11 cellular contexts compared by ENCODE assay signal in the genomic region with DNA sequence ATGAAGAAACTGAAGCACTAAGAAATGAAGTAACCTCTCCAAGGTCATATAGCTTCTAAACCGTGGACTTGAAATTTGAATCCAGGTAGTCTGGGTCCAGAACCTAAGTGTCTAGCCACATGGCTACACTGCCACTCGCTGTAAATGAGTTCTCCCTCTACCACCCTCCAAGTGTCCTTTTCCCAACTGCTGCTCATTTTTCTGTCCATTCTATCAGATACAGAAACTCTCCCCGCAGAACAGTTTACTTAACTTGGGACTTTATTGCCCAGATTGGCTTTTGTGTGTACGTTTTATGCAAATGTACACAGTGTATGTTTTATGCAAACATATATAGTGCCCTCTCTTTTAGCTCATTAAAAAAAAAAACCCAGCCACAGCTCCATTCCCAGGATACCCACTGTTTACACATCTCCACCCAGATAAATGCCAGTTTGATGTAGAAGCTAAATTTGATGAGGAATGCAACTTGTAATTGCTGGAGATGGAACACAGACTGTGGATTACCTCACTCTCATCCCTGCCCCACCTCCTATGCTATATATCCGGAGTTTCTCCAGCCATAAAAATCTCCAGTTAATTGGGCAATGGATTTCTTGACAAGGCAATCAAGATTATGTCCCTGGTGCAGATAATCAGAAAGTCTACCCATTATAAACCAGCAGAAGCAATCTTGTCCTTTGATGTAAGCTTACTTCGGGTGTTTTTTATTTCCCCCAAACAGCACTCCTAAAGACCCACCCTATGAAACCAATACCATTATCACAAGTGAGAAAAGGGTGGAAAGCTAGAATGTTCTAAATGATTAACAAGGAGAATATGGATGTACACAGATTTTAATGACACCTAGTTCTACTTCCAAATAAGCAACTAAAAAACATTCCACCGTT. TPM values are rescaled to one million over a fixed set of nuclear protein-coding genes. Genes with fewer than 3 reads are reported as not detected.
DNase-seq lines count a peak whose midpoint lies in the region; ATAC-seq and FAIRE-seq lines count a peak whose summit lies in the region.
"Had no signal": no experiment of that assay in that cellular context is flagged by ENCODE, and none has a peak within 500 bp of the region (broad histone marks: within the 10 kb centered on the region; RNA-seq: fewer than 3 reads in every experiment).

No MANE protein-coding gene starts in this region.

- H3K4me1 ChIP-seq in small intestine (ENCODE audit: control insufficient read depth in 2 of 2, insufficient read depth in 1 of 2, low read depth in 1 of 2, low read length in 1 of 2), result peaks cover 0 to 8% of the 10 kb centered on the region in 2 donors

- POLR2A ChIA-PET in activated CD4-positive, alpha-beta memory T cell treated with anti-CD3 and anti-CD28 coated beads for 36 hours (lab: Charles Lee), result interaction anchor here (0.6 to 1.8 kb wide), 4 partner anchors 9 to 196 kb away, joined by 3 to 5 read pairs (median 4); no protein-coding TSS in a partner anchor

- CTCF ChIA-PET in activated CD4-positive, alpha-beta memory T cell treated with anti-CD3 and anti-CD28 coated beads for 36 hours (lab: Charles Lee), result interaction anchor here (1.1 to 2.8 kb wide), 8 partner anchors 12 to 923 kb away, joined by 3 to 14 read pairs (median 5); partner anchors contain the start of gene THBS1

- no peaks in the 10 kb centered on the region for H3K27me3 Mint-ChIP-seq in activated CD4-positive, alpha-beta T cell treated with anti-CD3 and anti-CD28 coated beads, Interleukin-2, amount 10 ng/mL, durations not matched to agents 24 days and 14 days
- no peaks in the 10 kb centered on the region for H3K27me3 Mint-ChIP-seq in activated CD4-positive, alpha-beta memory T cell treated with anti-CD3 and anti-CD28 coated beads for 36 hours

- H3K36me3 ChIP-seq in small intestine (ENCODE audit: control insufficient read depth in 2 of 2, insufficient read depth in 2 of 2, low read length in 2 of 2), result no peaks in the 10 kb centered on the region
- H3K36me3 ChIP-seq: left lung had no signal

- H3K4me1 Mint-ChIP-seq in activated CD4-positive, alpha-beta T cell treated with anti-CD3 and anti-CD28 coated beads, Interleukin-2, amount 10 ng/mL, durations not matched to agents 24 days and 14 days, result peaks cover 58% of the 10 kb centered on the region
- H3K4me1 Mint-ChIP-seq in activated CD4-positive, alpha-beta memory T cell treated with anti-CD3 and anti-CD28 coated beads for 36 hours (ENCODE audit: low read depth), result peaks cover 57% of the 10 kb centered on the region

- H3K27ac ChIP-seq in small intestine (ENCODE audit: low read depth in 1 of 2, low read length in 1 of 2), result peak overlapping the region; percentile 34 to 74

- H3K4me3 Mint-ChIP-seq in activated CD4-positive, alpha-beta T cell treated with anti-CD3 and anti-CD28 coated beads, Interleukin-2, amount 10 ng/mL, durations not matched to agents 24 days and 14 days, result peak overlapping the region; percentile 38
- no peak overlapping the region for H3K4me3 Mint-ChIP-seq in activated CD4-positive, alpha-beta memory T cell treated with anti-CD3 and anti-CD28 coated beads for 36 hours
- H3K4me3 Mint-ChIP-seq: activated B cell treated with CpG ODN at 0.5 μM for 24 hours; activated naive CD4-positive, alpha-beta T cell treated with anti-CD3 and anti-CD28 coated beads, Interleukin-2, amount 50 U/mL, for 24 hours had no signal

- no peak for FAIRE-seq in small intestine (lab: Jason Lieb, UNC)

- intact Hi-C loops in activated CD4-positive, alpha-beta T cell treated with anti-CD3 and anti-CD28 coated beads, Interleukin-2, amount 10 ng/mL, durations not matched to agents 24 days and 14 days (cut with micrococcal nuclease), result loop anchor here (1.0 to 10.0 kb wide), 3 partner anchors 8 to 1068 kb away; no protein-coding TSS in a partner anchor
- intact Hi-C loops in activated CD4-positive, alpha-beta memory T cell treated with anti-CD3 and anti-CD28 coated beads for 36 hours (cut with micrococcal nuclease), result loop anchor here (1.0 to 5.0 kb wide), 5 partner anchors 8 to 1012 kb away; no protein-coding TSS in a partner anchor

- no peaks in the 10 kb centered on the region for H3K27me3 ChIP-seq in small intestine (ENCODE audit: control insufficient read depth in 2 of 2, insufficient read depth in 2 of 2, low read length in 2 of 2)
- H3K27me3 ChIP-seq: left lung had no signal

- H3K27ac Mint-ChIP-seq in activated CD4-positive, alpha-beta T cell treated with anti-CD3 and anti-CD28 coated beads, Interleukin-2, amount 10 ng/mL, durations not matched to agents 24 days and 14 days, result peak overlapping the region; percentile 99
- peak overlapping the region; percentile 96 for H3K27ac Mint-ChIP-seq in activated CD4-positive, alpha-beta memory T cell treated with anti-CD3 and anti-CD28 coated beads for 36 hours
- H3K27ac Mint-ChIP-seq: activated B cell treated with CpG ODN at 0.5 μM for 24 hours; activated naive CD4-positive, alpha-beta T cell treated with anti-CD3 and anti-CD28 coated beads, Interleukin-2, amount 50 U/mL, for 24 hours had no signal

- no peak for DNase-seq in activated CD4-positive, alpha-beta T cell treated with anti-CD3 and anti-CD28 coated beads, Interleukin-2, amount 10 ng/mL, durations not matched to agents 24 days and 14 days
- DNase-seq in activated CD4-positive, alpha-beta T cell treated with anti-CD3 and anti-CD28 coated beads for 4 hours, result no peak
- no peak for DNase-seq in activated CD4-positive, alpha-beta memory T cell treated with anti-CD3 and anti-CD28 coated beads for 36 hours
- DNase-seq in small intestine (peak; percentile 30), NCI-H2227 (lab: John Stamatoyannopoulos, UW; ENCODE audit: unreplicated experiment) (no peak), AG08396 (ENCODE audit: low spot score) (no peak), AG20443 (ENCODE audit: low spot score) (no peak)
- DNase-seq: activated B cell treated with CpG ODN at 0.5 μM for 24 hours, left lung had no signal

- peak; percentile 2 for ATAC-seq in HG02852 (IDR thresholded peaks at IDR 0.05; ENCODE audit: unreplicated experiment)
- ATAC-seq: left lung had no signal

- H3K9me3 Mint-ChIP-seq in activated CD4-positive, alpha-beta T cell treated with anti-CD3 and anti-CD28 coated beads, Interleukin-2, amount 10 ng/mL, durations not matched to agents 24 days and 14 days, result peaks cover 13% of the 10 kb centered on the region
- peaks cover 9% of the 10 kb centered on the region for H3K9me3 Mint-ChIP-seq in activated CD4-positive, alpha-beta memory T cell treated with anti-CD3 and anti-CD28 coated beads for 36 hours
- H3K9me3 Mint-ChIP-seq: activated B cell treated with CpG ODN at 0.5 μM for 24 hours had no signal

- H3K9me3 ChIP-seq in small intestine (ENCODE audit: control insufficient read depth, low read depth), result no peaks in the 10 kb centered on the region
- H3K9me3 ChIP-seq: left lung had no signal

- H3K36me3 Mint-ChIP-seq in activated CD4-positive, alpha-beta T cell treated with anti-CD3 and anti-CD28 coated beads, Interleukin-2, amount 10 ng/mL, durations not matched to agents 24 days and 14 days (ENCODE audit: low read depth), result peaks cover 21% of the 10 kb centered on the region
- peaks cover 11% of the 10 kb centered on the region for H3K36me3 Mint-ChIP-seq in activated CD4-positive, alpha-beta memory T cell treated with anti-CD3 and anti-CD28 coated beads for 36 hours

- H3K4me3 ChIP-seq in small intestine (ENCODE audit: low read depth in 1 of 2, low read length in 2 of 2), result no peak overlapping the region
- H3K4me3 ChIP-seq: left lung had no signal

- 18 to 57% (median 33%) methylated on average over 7 of the region's 7 CpGs for WGBS in small intestine, 3 donors

RNA-seq across cellular contexts. Expression of gene THBS1, which starts 42.0 kb away (rescaled TPM):
- total RNA-seq in activated CD4-positive, alpha-beta T cell treated with anti-CD3 and anti-CD28 coated beads, Interleukin-2, amount 10 ng/mL, durations not matched to agents 24 days and 14 days, result 1.9 and 2.8 TPM in 2 replicates
- 1 to 10 TPM in 1 of 2 experiments, under 1 TPM in 1; 0.93 to 1.8 TPM for total RNA-seq in activated CD4-positive, alpha-beta memory T cell treated with anti-CD3 and anti-CD28 coated beads for 36 hours
- polyA plus RNA-seq in small intestine, result 10 to 100 TPM in 1 of 3 donors, 1 to 10 TPM in 2; 2.0 to 69.8 (median 3.5) TPM
